In the genomic region with DNA sequence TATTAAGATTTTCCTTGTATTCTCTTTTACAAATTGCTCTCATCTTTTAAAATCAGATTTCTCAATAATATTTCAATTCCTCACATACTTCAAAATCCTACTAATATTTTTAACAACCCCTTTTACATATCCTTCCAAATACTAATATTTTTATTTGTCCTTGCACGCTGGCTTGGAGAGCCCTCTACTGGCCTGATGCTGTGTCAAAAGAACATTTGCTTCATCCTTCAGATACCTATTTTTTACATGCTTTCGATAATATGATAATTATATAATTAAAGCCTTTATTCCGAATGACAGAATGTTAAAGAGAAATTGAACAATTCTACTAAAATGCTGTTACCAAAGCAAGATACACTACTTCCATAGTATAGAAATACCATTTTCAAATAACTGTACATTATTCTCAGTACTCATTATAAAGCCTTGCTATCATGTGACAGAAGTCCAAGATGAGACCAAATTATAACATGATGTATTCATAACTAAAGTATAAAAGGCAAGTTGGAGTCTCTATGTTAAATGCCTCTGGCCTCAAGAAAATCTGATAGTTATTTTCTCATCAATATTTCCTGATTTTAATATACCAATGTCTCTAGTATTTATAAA, we compare ENCODE assay signal across 9 cellular contexts. TPM values are rescaled to one million over a fixed set of nuclear protein-coding genes. Genes with fewer than 3 reads are reported as not detected.
A peak's percentile ranks its signal among the peaks of the same experiment; 100 is the strongest.
DNase-seq lines count a peak whose midpoint lies in the region; ATAC-seq and TF ChIP-seq lines count a peak whose summit lies in the region.
"Had no signal": no experiment of that assay in that cellular context is flagged by ENCODE, and none has a peak within 500 bp of the region (broad histone marks: within the 10 kb centered on the region; RNA-seq: fewer than 3 reads in every experiment).

No MANE protein-coding gene starts in this region.

- no peaks in the 10 kb centered on the region for H3K9me3 ChIP-seq in SJCRH30 (replicated peaks)
- H3K9me3 ChIP-seq in tibial nerve: no peaks in the 10 kb centered on the region

- TF ChIP-seq EP300 in tibial nerve (IDR thresholded peaks at IDR 0.05): no peak

- no peaks in the 10 kb centered on the region for H3K4me1 Mint-ChIP-seq in HFFc6 (ENCODE audit: low read depth)

- H3K4me1 ChIP-seq in SJCRH30: peaks cover 12% of the 10 kb centered on the region
- H3K4me1 ChIP-seq in tibial nerve: peaks cover 0 to 27% (median 0%) of the 10 kb centered on the region in 4 donors

- H3K27me3 ChIP-seq in SJCRH30 (no peaks in the 10 kb centered on the region), tibial nerve (no peaks in the 10 kb centered on the region)

- peaks cover 4% of the 10 kb centered on the region; the same call in 1 of the 2 replicates for H3K36me3 ChIP-seq in SJCRH30
- H3K36me3 ChIP-seq in tibial nerve: peaks cover 0 to 10% (median 0%) of the 10 kb centered on the region in 3 donors

- no peak overlapping the region for H3K27ac Mint-ChIP-seq in HFFc6
- H3K27ac Mint-ChIP-seq: memory B cell had no signal

- H3K36me3 Mint-ChIP-seq in HFFc6 (ENCODE audit: low read depth): no peaks in the 10 kb centered on the region

- peak; percentile 84 for TF ChIP-seq CTCF in HFFc6 (IDR thresholded peaks at IDR 0.05)
- peak; percentile 22 to 51 (median 50) for TF ChIP-seq CTCF in tibial nerve (IDR thresholded peaks at IDR 0.05)

- ATAC-seq in GM21825 (IDR thresholded peaks at IDR 0.05; ENCODE audit: unreplicated experiment): no peak
- no peak for ATAC-seq in GM21447 (IDR thresholded peaks at IDR 0.05; ENCODE audit: unreplicated experiment)

- no peak overlapping the region for H3K27ac ChIP-seq in SJCRH30
- no peak overlapping the region for H3K27ac ChIP-seq in tibial nerve

- H3K9me3 Mint-ChIP-seq in HFFc6: no peaks in the 10 kb centered on the region
- H3K9me3 Mint-ChIP-seq: memory B cell had no signal

- H3K4me3 Mint-ChIP-seq in HFFc6: no peak overlapping the region
- H3K4me3 Mint-ChIP-seq: memory B cell had no signal

- H3K4me3 ChIP-seq in SJCRH30 (no peak overlapping the region), tibial nerve (no peak overlapping the region)

- 35 to 40% methylated on average over 3 of the region's 3 CpGs for WGBS in tibial nerve, 2 donors

- DNase-seq in COR-L47 (lab: John Stamatoyannopoulos, UW): peak; percentile 44
- peak; percentile 14 for DNase-seq in HFFc6
- DNase-seq in SJCRH30: peak; percentile 35 to 61
- peak; percentile 47 for DNase-seq in globus pallidus (ENCODE audit: low spot score)
- DNase-seq in tibial nerve (ENCODE audit: low spot score in 2 of 2): peak in 1 of 2 donors; percentile 30
- DNase-seq in T-helper 1 cell: no peak

- no peaks in the 10 kb centered on the region; the same call in 1 of the 2 replicates for H3K27me3 Mint-ChIP-seq in HFFc6 (ENCODE audit: insufficient read depth)
- H3K27me3 Mint-ChIP-seq: memory B cell had no signal

- TF ChIP-seq POLR2A in tibial nerve (IDR thresholded peaks at IDR 0.05): no peak

RNA-seq across cellular contexts. Expression of a gene that starts 39.0 kb away (rescaled TPM):
- not detected for total RNA-seq in HFFc6 (2021; fragmentation: NEBNext Ultra II Directional; extraction: Animal tissue kit (Norgen Biotek cat#: 25700))
- total RNA-seq in SJCRH30 (2014; rRNA removed; shearing (Covaris generic)): 0.45 and 0.48 TPM in 2 replicates
- 10 to 100 TPM; 11.0 to 13.6 (median 12.2) TPM for total RNA-seq in tibial nerve

Comparison
In these comparisons a context has a peak if more than half of its experiments do, and no peak if none do; other contexts are left out.
1. DNase-seq: peak in COR-L47 (single experiment), HFFc6 (single experiment), SJCRH30 (2 of 2) and globus pallidus (single experiment); none in T-helper 1 cell (0 of 5).